In genomic region chr11:123219066-123219697, GRCh38 we compare ENCODE assay signal across 16 cellular contexts. TPM values are rescaled to one million over a fixed set of nuclear protein-coding genes. Genes with fewer than 3 reads are reported as not detected.
DNase-seq lines count a peak whose midpoint lies in the region; ATAC-seq, FAIRE-seq and TF ChIP-seq lines count a peak whose summit lies in the region.
"Had no signal": no experiment of that assay in that cellular context is flagged by ENCODE, and none has a peak within 500 bp of the region (broad histone marks: within the 10 kb centered on the region; RNA-seq: fewer than 3 reads in every experiment).

No MANE protein-coding gene starts in this region.

- no peaks in the 10 kb centered on the region for H3K36me3 ChIP-seq in endodermal cell (ENCODE audit: control insufficient read depth, insufficient read depth, low read length)
- H3K36me3 ChIP-seq: cardiac muscle cell had no signal

- H3K4me1 Mint-ChIP-seq in endodermal cell (peaks cover 29% of the 10 kb centered on the region), nephron progenitor cell (peaks cover 49% of the 10 kb centered on the region)
- H3K4me1 Mint-ChIP-seq: activated B cell treated with CpG ODN at 0.5 μM for 24 hours; activated naive CD4-positive, alpha-beta T cell treated with anti-CD3 and anti-CD28 coated beads, Interleukin-2, amount 10 ng/mL, durations not matched to agents 7 days and 5 days; naive thymus-derived CD4-positive, alpha-beta T cell had no signal

- no peak for FAIRE-seq in A549 (lab: Jason Lieb, UNC)
- FAIRE-seq: endometrium had no signal

- H3K27ac ChIP-seq in A549 (peak overlapping the region; percentile 85 to 92), endodermal cell (ENCODE audit: low read depth, low read length) (no peak overlapping the region)
- H3K27ac ChIP-seq: cardiac muscle cell had no signal

- H3K27me3 Mint-ChIP-seq in endodermal cell (ENCODE audit: insufficient read depth) (peaks cover 3% of the 10 kb centered on the region), nephron progenitor cell (ENCODE audit: low read depth, poor library complexity) (no peaks in the 10 kb centered on the region)

- no peak for TF ChIP-seq POLR2A in A549 (IDR thresholded peaks at IDR 0.05; ENCODE audit: low read length)

- no peaks in the 10 kb centered on the region for H3K36me3 Mint-ChIP-seq in endodermal cell (ENCODE audit: low read depth)
- peaks cover 11% of the 10 kb centered on the region for H3K36me3 Mint-ChIP-seq in nephron progenitor cell (ENCODE audit: low read depth)
- H3K36me3 Mint-ChIP-seq: activated naive CD4-positive, alpha-beta T cell treated with anti-CD3 and anti-CD28 coated beads, Interleukin-2, amount 10 ng/mL, durations not matched to agents 7 days and 5 days had no signal

- H3K4me3 ChIP-seq in A549 (no peak overlapping the region), endodermal cell (ENCODE audit: low read length) (no peak overlapping the region)
- H3K4me3 ChIP-seq: cardiac muscle cell had no signal

- DNase-seq in A549 (ENCODE audit: low read depth in 1 of 2, low spot score in 1 of 2) (peak in 1 of 2 experiments; percentile 68), HK-2 (ENCODE audit: unreplicated experiment) (peak; percentile 15), endodermal cell (no peak), nephron progenitor cell (no peak), iPS-NIHi11 (ENCODE audit: low spot score) (no peak)
- DNase-seq: activated B cell treated with CpG ODN at 0.5 μM for 24 hours; activated naive CD4-positive, alpha-beta T cell treated with anti-CD3 and anti-CD28 coated beads, Interleukin-2, amount 10 ng/mL, durations not matched to agents 7 days and 5 days; naive thymus-derived CD4-positive, alpha-beta T cell; NCI-H1092 treated with DMSO at 0.1 percent for 48 hours; retina; stimulated activated naive CD4-positive, alpha-beta T cell had no signal

- H3K9ac ChIP-seq in endodermal cell (ENCODE audit: extremely low read depth, low read length, poor library complexity, severe bottlenecking) = no peak overlapping the region

- CTCF ChIA-PET in A549 (lab: Yijun Ruan, JAX) = interaction anchor here (1.2 to 4.7 kb wide), 4 partner anchors 17 to 108 kb away, joined by 3 to 21 read pairs (median 4); no protein-coding TSS in a partner anchor

- no peaks in the 10 kb centered on the region for H3K27me3 ChIP-seq in endodermal cell (ENCODE audit: control insufficient read depth, insufficient read depth, low read length, poor library complexity, severe bottlenecking)
- H3K27me3 ChIP-seq: cardiac muscle cell had no signal

- H3K9me3 ChIP-seq in A549 = peaks cover 7% of the 10 kb centered on the region
- H3K9me3 ChIP-seq in endodermal cell (ENCODE audit: control insufficient read depth, low read length) = peaks cover 9% of the 10 kb centered on the region

- no peak for TF ChIP-seq RAD21 in A549 (conservative IDR thresholded peaks at IDR 0.05 in 1 of 2, IDR thresholded peaks at IDR 0.05 in 1 of 2)

- WGBS in A549 (ENCODE audit: missing lambda C conversion rate) = 40% methylated on average over 9 of the region's 9 CpGs
- 88 to 91% methylated on average over 5 to 9 of the region's 9 CpGs for WGBS in endodermal cell (ENCODE audit: insufficient coverage in 1 of 2, insufficient read length in 1 of 2), 2 experiments

- TF ChIP-seq CTCF in A549 (IDR thresholded peaks at IDR 0.05) (no peak), endodermal cell (conservative IDR thresholded peaks at IDR 0.05) (no peak), nephron progenitor cell (IDR thresholded peaks at IDR 0.05) (no peak)

- peak overlapping the region; percentile 57 for H3K27ac Mint-ChIP-seq in endodermal cell
- H3K27ac Mint-ChIP-seq in nephron progenitor cell = peak overlapping the region; percentile 82
- H3K27ac Mint-ChIP-seq: activated B cell treated with CpG ODN at 0.5 μM for 24 hours; activated naive CD4-positive, alpha-beta T cell treated with anti-CD3 and anti-CD28 coated beads, Interleukin-2, amount 10 ng/mL, durations not matched to agents 7 days and 5 days had no signal

- peaks cover 17% of the 10 kb centered on the region for H3K9me3 Mint-ChIP-seq in endodermal cell
- H3K9me3 Mint-ChIP-seq in nephron progenitor cell = peaks cover 25% of the 10 kb centered on the region

- H3K4me1 ChIP-seq in A549 = peaks cover 30% of the 10 kb centered on the region
- peaks cover 7% of the 10 kb centered on the region for H3K4me1 ChIP-seq in endodermal cell (ENCODE audit: control insufficient read depth, insufficient read depth, low read length)

- no peak overlapping the region for H3K4me3 Mint-ChIP-seq in endodermal cell
- H3K4me3 Mint-ChIP-seq in nephron progenitor cell = no peak overlapping the region
- H3K4me3 Mint-ChIP-seq: activated B cell treated with CpG ODN at 0.5 μM for 24 hours; activated naive CD4-positive, alpha-beta T cell treated with anti-CD3 and anti-CD28 coated beads, Interleukin-2, amount 10 ng/mL, durations not matched to agents 7 days and 5 days; naive thymus-derived CD4-positive, alpha-beta T cell had no signal

- peak overlapping the region; percentile 79 for H3K4me2 ChIP-seq in A549

- peak; percentile 87 to 94; a peak in 5 of 6 replicates for ATAC-seq in A549
- ATAC-seq in GM21526 (IDR thresholded peaks at IDR 0.05; ENCODE audit: low FRiP score, unreplicated experiment) = no peak
- ATAC-seq in HG02571 (IDR thresholded peaks at IDR 0.05; ENCODE audit: unreplicated experiment) = no peak
- no peak for ATAC-seq in GM19328 (IDR thresholded peaks at IDR 0.05; ENCODE audit: unreplicated experiment)
- ATAC-seq: naive thymus-derived CD4-positive, alpha-beta T cell had no signal

- no peak for TF ChIP-seq EP300 in A549 (IDR thresholded peaks at IDR 0.05)

- POLR2A ChIA-PET in A549 (lab: Yijun Ruan, JAX) = no interaction called here

TF ChIP-seq in A549, 52 proteins besides CTCF, POLR2A, EP300 and RAD21:
- TF ChIP-seq MAX (IDR thresholded peaks at IDR 0.05) (0 out of 2 replicates have a peak, but pooled peaks have one; percentile 29), FOSL2 (IDR thresholded peaks at IDR 0.05) (no peak), FOSL2 (CRISPR knock-in tag; IDR thresholded peaks at IDR 0.05) (peak; percentile 51), CHD2 (IDR thresholded peaks at IDR 0.05; ENCODE audit: low read length, partially characterized antibody) (no peak)
TF ChIP-seq in A549: peak in this region for 2.

RNA-seq across cellular contexts. Expression of gene CLMP, which starts 24.1 kb away (rescaled TPM):
- polyA plus RNA-seq in A549 (2011; rRNA removed) = 15.7 and 19.0 TPM in 2 replicates
- polyA plus RNA-seq in A549 (2012; cell fraction: cytosol; rRNA removed) = 6.2 TPM in 2 replicates
- polyA plus RNA-seq in A549 (2012; cell fraction: nucleus; rRNA removed) = 3.3 TPM in 2 replicates
- 16.9 to 18.2 TPM (median 17.1 TPM) in 3 replicates for polyA plus RNA-seq in A549 (2017; fragmentation: RNase III; extraction: RNeasy Plus Mini Kit Qiagen cat#74134 plus additional on column Dnase treatment)
- 36.2 and 41.9 TPM in 2 replicates for polyA minus RNA-seq in A549 (2011; rRNA and poly(A)+ RNA removed)
- 10 to 100 TPM; 86.5 to 94.4 TPM for total RNA-seq in endodermal cell
- 18.3 TPM for polyA plus RNA-seq in endodermal cell (2013, experiment 1 of 2)
- 23.9 TPM for polyA plus RNA-seq in endodermal cell (2013, experiment 2 of 2)
- total RNA-seq: activated B cell treated with CpG ODN at 0.5 μM for 24 hours had no signal

Comparison
In these comparisons a context has a peak if more than half of its experiments do, and no peak if none do; other contexts are left out.
1. ATAC-seq: peak in A549 (2 of 2); none in GM21526 (single experiment), HG02571 (single experiment) and GM19328 (single experiment).